Comparison of ENCODE assay signal across 11 cellular contexts in the genomic region with DNA sequence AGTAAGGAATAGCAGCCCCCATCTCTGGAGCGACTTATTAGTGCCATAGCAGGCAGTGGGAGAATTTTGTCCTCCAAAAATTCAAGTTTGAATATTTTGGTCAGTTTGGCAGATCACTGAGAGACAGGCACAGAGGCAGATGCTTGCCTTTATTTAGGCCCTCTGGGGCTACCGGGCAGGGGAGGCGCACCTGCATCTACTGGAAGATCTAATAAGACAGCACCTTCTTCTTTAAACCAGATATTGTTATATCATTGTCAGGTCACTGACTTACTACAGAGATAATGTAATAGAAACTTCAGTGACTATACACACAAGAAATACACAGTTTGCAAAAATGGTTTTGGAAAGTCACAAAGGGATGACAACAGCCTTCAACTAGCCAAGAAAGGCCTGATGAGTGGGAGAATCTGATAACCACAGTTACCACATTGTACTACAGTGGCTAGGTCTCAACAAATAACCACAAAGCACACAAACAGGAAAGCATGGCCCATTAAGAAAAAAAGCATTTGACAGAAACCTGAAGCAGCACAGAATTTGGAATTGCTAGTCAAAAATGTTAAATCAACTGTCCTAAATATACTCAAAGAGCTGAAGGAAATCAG. TPM values are rescaled to one million over a fixed set of nuclear protein-coding genes. Genes with fewer than 3 reads are reported as not detected.
DNase-seq lines count a peak whose midpoint lies in the region; ATAC-seq and TF ChIP-seq lines count a peak whose summit lies in the region.
"Had no signal": no experiment of that assay in that cellular context is flagged by ENCODE, and none has a peak within 500 bp of the region (broad histone marks: within the 10 kb centered on the region; RNA-seq: fewer than 3 reads in every experiment).

No MANE protein-coding gene starts in this region.

- peaks cover 17% of the 10 kb centered on the region for H3K9me3 Mint-ChIP-seq in CD8-positive, alpha-beta T cell
- peaks cover 11 to 29% of the 10 kb centered on the region in 2 donors for H3K9me3 Mint-ChIP-seq in activated naive CD4-positive, alpha-beta T cell treated with anti-CD3 and anti-CD28 coated beads, Interleukin-2, amount 50 U/mL, for 72 hours

- 99% methylated on average over 3 of the region's 3 CpGs for WGBS in prostate gland

- H3K4me1 ChIP-seq in CD8-positive, alpha-beta T cell (ENCODE audit: insufficient read depth, low read length), result peaks cover 22% of the 10 kb centered on the region
- no peaks in the 10 kb centered on the region for H3K4me1 ChIP-seq in prostate gland (replicated peaks)

- peak overlapping the region; percentile 18 for H3K27ac Mint-ChIP-seq in CD8-positive, alpha-beta T cell
- H3K27ac Mint-ChIP-seq in activated naive CD4-positive, alpha-beta T cell treated with anti-CD3 and anti-CD28 coated beads, Interleukin-2, amount 50 U/mL, for 72 hours, result peak overlapping the region; percentile 8 to 65

- intact Hi-C loops in CD8-positive, alpha-beta T cell (cut with DNase I, micrococcal nuclease), result no loop called here
- intact Hi-C loops in posterior vena cava (cut with DNase I), result no loop called here
- intact Hi-C loops in prostate gland (cut with DNase I), result loop anchor here (10.0 kb wide), 1 partner anchor 51 kb away; no protein-coding TSS in a partner anchor

- TF ChIP-seq POLR2A in prostate gland (IDR thresholded peaks at IDR 0.05), result no peak

- H3K4me3 Mint-ChIP-seq in CD8-positive, alpha-beta T cell, result no peak overlapping the region

- H3K27ac ChIP-seq in CD8-positive, alpha-beta T cell (ENCODE audit: low read depth, low read length), result no peak overlapping the region
- no peak overlapping the region for H3K27ac ChIP-seq in prostate gland

- POLR2A ChIA-PET in CD8-positive, alpha-beta T cell (lab: Charles Lee), result interaction anchor here (1.5 to 1.8 kb wide), 2 partner anchors 11 to 56 kb away, joined by 4 to 5 read pairs; a partner anchor contains a TSS

- peaks cover 34% of the 10 kb centered on the region for H3K36me3 Mint-ChIP-seq in CD8-positive, alpha-beta T cell
- peaks cover 24 to 53% of the 10 kb centered on the region in 2 donors for H3K36me3 Mint-ChIP-seq in activated naive CD4-positive, alpha-beta T cell treated with anti-CD3 and anti-CD28 coated beads, Interleukin-2, amount 50 U/mL, for 72 hours

- H3K27me3 Mint-ChIP-seq in CD8-positive, alpha-beta T cell (ENCODE audit: low read depth), result no peaks in the 10 kb centered on the region

- peak; percentile 53 for ATAC-seq in CD8-positive, alpha-beta T cell
- peak; percentile 81 for ATAC-seq in GM19035 (IDR thresholded peaks at IDR 0.05; ENCODE audit: unreplicated experiment)
- peak; percentile 82 for ATAC-seq in HG03066 (IDR thresholded peaks at IDR 0.05; ENCODE audit: low read depth, unreplicated experiment)
- peak; percentile 56 to 63 for ATAC-seq in activated naive CD4-positive, alpha-beta T cell treated with anti-CD3 and anti-CD28 coated beads, Interleukin-2, amount 50 U/mL, for 72 hours

- H3K9me3 ChIP-seq in CD8-positive, alpha-beta T cell (ENCODE audit: low read length), result peaks cover 4% of the 10 kb centered on the region
- H3K9me3 ChIP-seq in prostate gland, result no peaks in the 10 kb centered on the region

- H3K36me3 ChIP-seq in CD8-positive, alpha-beta T cell (ENCODE audit: insufficient read depth, low read length), result no peaks in the 10 kb centered on the region
- H3K36me3 ChIP-seq in prostate gland, result no peaks in the 10 kb centered on the region

- peaks cover 61% of the 10 kb centered on the region for H3K4me1 Mint-ChIP-seq in CD8-positive, alpha-beta T cell (ENCODE audit: low read depth)

- no peak for DNase-seq in CD8-positive, alpha-beta T cell
- no peak for DNase-seq in activated naive CD4-positive, alpha-beta T cell treated with anti-CD3 and anti-CD28 coated beads, Interleukin-2, amount 50 U/mL, for 72 hours (ENCODE audit: low spot score in 2 of 2)
- no peak for DNase-seq in posterior vena cava (ENCODE audit: low spot score)
- no peak for DNase-seq in prostate gland (ENCODE audit: low spot score)
- DNase-seq in AG08396 (ENCODE audit: low spot score), result no peak
- DNase-seq in NCI-H2081 treated with DMSO at 0.1 percent for 48 hours (lab: John Stamatoyannopoulos, UW), result no peak
- DNase-seq: EL, NCI-H1105, retina had no signal

- no peak for TF ChIP-seq CTCF in CD8-positive, alpha-beta T cell (IDR thresholded peaks at IDR 0.05)
- TF ChIP-seq CTCF in prostate gland (IDR thresholded peaks at IDR 0.05), result no peak

- H3K4me3 ChIP-seq in CD8-positive, alpha-beta T cell (ENCODE audit: low read depth, low read length), result no peak overlapping the region
- no peak overlapping the region for H3K4me3 ChIP-seq in prostate gland

- H3K27me3 ChIP-seq in CD8-positive, alpha-beta T cell (ENCODE audit: insufficient read depth, low read length), result no peaks in the 10 kb centered on the region
- no peaks in the 10 kb centered on the region for H3K27me3 ChIP-seq in prostate gland (replicated peaks; ENCODE audit: insufficient read depth)

- CTCF ChIA-PET in CD8-positive, alpha-beta T cell (lab: Charles Lee), result interaction anchor here (1.0 to 2.3 kb wide), 4 partner anchors 9 to 128 kb away, joined by 3 to 8 read pairs (median 3); a partner anchor contains a TSS

RNA-seq across cellular contexts. Expression of a gene that starts 56.8 kb away (rescaled TPM):
- 100 to 1,000 TPM; 150 to 160 TPM for total RNA-seq in CD8-positive, alpha-beta T cell
- 10 to 100 TPM; 43.5 to 51.0 TPM for total RNA-seq in activated naive CD4-positive, alpha-beta T cell treated with anti-CD3 and anti-CD28 coated beads, Interleukin-2, amount 50 U/mL, for 72 hours
- 10 to 100 TPM; 46.4 to 50.1 TPM for total RNA-seq in posterior vena cava
- 10 to 100 TPM; 34.7 to 79.5 TPM for total RNA-seq in prostate gland
